In genomic region chr17:8110456-8110804, GRCh38 we compare ENCODE assay signal across 14 cellular contexts. TPM values are rescaled to one million over a fixed set of nuclear protein-coding genes. Genes with fewer than 3 reads are reported as not detected.
DNase-seq lines count a peak whose midpoint lies in the region; ATAC-seq and TF ChIP-seq lines count a peak whose summit lies in the region.
"Had no signal": no experiment of that assay in that cellular context is flagged by ENCODE, and none has a peak within 500 bp of the region (broad histone marks: within the 10 kb centered on the region; RNA-seq: fewer than 3 reads in every experiment).

No MANE protein-coding gene starts in this region.

- no peaks in the 10 kb centered on the region for H3K9me3 Mint-ChIP-seq in endodermal cell
- H3K9me3 Mint-ChIP-seq: T-helper 1 cell treated with Interleukin-12 subunit alpha and Interleukin-12 subunit beta and Interleukin-4 antibody, amounts not matched to agents 30 μg/mL and 1 μg/mL, for 36 hours had no signal

- H2BK5ac ChIP-seq in trophoblast cell (ENCODE audit: low read depth, low read length, poor library complexity): no peak overlapping the region

- H3K4me2 ChIP-seq in DOHH2 (ENCODE audit: low read length) (peak overlapping the region; percentile 81), OCI-LY3 (ENCODE audit: low read length) (peak overlapping the region; percentile 100), trophoblast cell (ENCODE audit: low read length) (peak overlapping the region; percentile 64)

- peaks cover 88% of the 10 kb centered on the region for H3K27me3 Mint-ChIP-seq in endodermal cell (ENCODE audit: insufficient read depth)

- no peak overlapping the region for H3K14ac ChIP-seq in trophoblast cell (ENCODE audit: low read length)

- ATAC-seq in HG03097 (IDR thresholded peaks at IDR 0.05; ENCODE audit: low FRiP score, unreplicated experiment) (no peak), HG02623 (IDR thresholded peaks at IDR 0.05; ENCODE audit: unreplicated experiment) (no peak)

- no peak overlapping the region for H2AK5ac ChIP-seq in trophoblast cell (ENCODE audit: low read length)

- no peak overlapping the region for H2BK120ac ChIP-seq in trophoblast cell (ENCODE audit: insufficient read depth, low read length, poor library complexity)

- no peak overlapping the region for H3K18ac ChIP-seq in trophoblast cell (ENCODE audit: low read length)

- H4K20me1 ChIP-seq in DOHH2 (ENCODE audit: control insufficient read depth, insufficient read depth, low read depth, low read length) (no peaks in the 10 kb centered on the region; the same call in 1 of the 2 replicates), OCI-LY3 (ENCODE audit: insufficient read depth, low read length) (no peaks in the 10 kb centered on the region)

- H3K4me3 ChIP-seq in DOHH2 (ENCODE audit: low read length): peak overlapping the region; percentile 60
- H3K4me3 ChIP-seq in OCI-LY3 (ENCODE audit: low read length): peak overlapping the region; percentile 92
- H3K4me3 ChIP-seq in endodermal cell (ENCODE audit: low read length): peak overlapping the region; percentile 76
- H3K4me3 ChIP-seq in trophoblast cell (ENCODE audit: low read depth, low read length): no peak overlapping the region
- H3K4me3 ChIP-seq: MG63 had no signal

- H3K36me3 Mint-ChIP-seq in endodermal cell (ENCODE audit: low read depth): no peaks in the 10 kb centered on the region

- no peak overlapping the region for H4K8ac ChIP-seq in trophoblast cell (ENCODE audit: low read depth, low read length)

- H3K4ac ChIP-seq in trophoblast cell (ENCODE audit: low read depth, low read length): no peak overlapping the region

- no peak overlapping the region for H3K27ac Mint-ChIP-seq in endodermal cell

- no peak overlapping the region for H3K23ac ChIP-seq in trophoblast cell (ENCODE audit: low read length)

- peaks cover 8% of the 10 kb centered on the region for H3K4me1 ChIP-seq in DOHH2 (ENCODE audit: control insufficient read depth, low read length)
- H3K4me1 ChIP-seq in OCI-LY3 (ENCODE audit: low read length): no peaks in the 10 kb centered on the region
- H3K4me1 ChIP-seq in endodermal cell (ENCODE audit: control insufficient read depth, insufficient read depth, low read length): no peaks in the 10 kb centered on the region
- peaks cover 0 to 4% of the 10 kb centered on the region in 2 experiments for H3K4me1 ChIP-seq in trophoblast cell (ENCODE audit: control insufficient read depth in 1 of 2, insufficient read depth in 2 of 2, low read length in 2 of 2)

- peak overlapping the region; percentile 56 for H3K4me3 Mint-ChIP-seq in endodermal cell
- H3K4me3 Mint-ChIP-seq: T-helper 1 cell treated with Interleukin-12 subunit alpha and Interleukin-12 subunit beta and Interleukin-4 antibody, amounts not matched to agents 30 μg/mL and 1 μg/mL, for 36 hours had no signal

- H2BK12ac ChIP-seq in trophoblast cell (ENCODE audit: low read length): no peak overlapping the region

- no peak overlapping the region for H4K12ac ChIP-seq in trophoblast cell (ENCODE audit: low read depth, low read length)

- no peak for DNase-seq in endodermal cell
- DNase-seq in trophoblast cell: no peak
- no peak for DNase-seq in NCI-H1105 treated with DMSO at 0.1 percent for 48 hours (lab: John Stamatoyannopoulos, UW)
- DNase-seq in GM10266 (ENCODE audit: extremely low spot score): no peak
- DNase-seq: cerebellar nuclear complex had no signal

- no peaks in the 10 kb centered on the region for H3K9me2 ChIP-seq in DOHH2 (replicated peaks; ENCODE audit: control insufficient read depth, low read length)

- peak; percentile 28 for TF ChIP-seq CTCF in DOHH2 (IDR thresholded peaks at IDR 0.05; ENCODE audit: low read depth, low read length, poor library complexity, severe bottlenecking)
- TF ChIP-seq CTCF in OCI-LY3 (IDR thresholded peaks at IDR 0.05; ENCODE audit: low read depth, low read length): no peak
- TF ChIP-seq CTCF in endodermal cell (conservative IDR thresholded peaks at IDR 0.05): no peak
- no peak for TF ChIP-seq CTCF in GM10266 (IDR thresholded peaks at IDR 0.05; ENCODE audit: control insufficient read depth, insufficient read depth, low read depth, missing control alignments)

- H3F3A ChIP-seq in DOHH2 (ENCODE audit: control insufficient read depth, insufficient read depth): no peaks in the 10 kb centered on the region

- H3K4me1 Mint-ChIP-seq in endodermal cell: peaks cover 2% of the 10 kb centered on the region

- H2AFZ ChIP-seq in OCI-LY3 (ENCODE audit: low read depth, low read length) (no peak overlapping the region), trophoblast cell (ENCODE audit: insufficient read depth, low read length, poor library complexity) (no peak overlapping the region)

- H3K36me3 ChIP-seq in DOHH2 (ENCODE audit: control insufficient read depth, low read length) (no peaks in the 10 kb centered on the region), OCI-LY3 (replicated peaks; ENCODE audit: low read depth, low read length) (no peaks in the 10 kb centered on the region), endodermal cell (ENCODE audit: control insufficient read depth, insufficient read depth, low read length) (no peaks in the 10 kb centered on the region), trophoblast cell (ENCODE audit: control insufficient read depth in 1 of 2, insufficient read depth in 2 of 2, low read length in 2 of 2) (no peaks in the 10 kb centered on the region)
- H3K36me3 ChIP-seq: esophagus muscularis mucosa, MG63, right atrium auricular region had no signal

- H4K91ac ChIP-seq in trophoblast cell (ENCODE audit: low read depth, low read length): no peak overlapping the region

- H3K27me3 ChIP-seq in DOHH2 (ENCODE audit: control insufficient read depth, low read length): peaks cover 45% of the 10 kb centered on the region
- H3K27me3 ChIP-seq in OCI-LY3 (ENCODE audit: low read depth, low read length): peaks cover 18% of the 10 kb centered on the region
- peaks cover 79% of the 10 kb centered on the region for H3K27me3 ChIP-seq in endodermal cell (ENCODE audit: control insufficient read depth, insufficient read depth, low read length, poor library complexity, severe bottlenecking)
- H3K27me3 ChIP-seq in trophoblast cell (ENCODE audit: insufficient read depth, low read length): peaks cover 13% of the 10 kb centered on the region
- H3K27me3 ChIP-seq: right atrium auricular region had no signal

- H3K79me1 ChIP-seq in trophoblast cell (ENCODE audit: low read length): no peaks in the 10 kb centered on the region

- H3K9ac ChIP-seq in OCI-LY3 (ENCODE audit: low read length) (no peak overlapping the region), endodermal cell (ENCODE audit: extremely low read depth, low read length, poor library complexity, severe bottlenecking) (no peak overlapping the region), trophoblast cell (ENCODE audit: low read length) (no peak overlapping the region)

- WGBS in endodermal cell (ENCODE audit: insufficient coverage in 1 of 2, insufficient read length in 1 of 2), 2 experiments: 31% methylated on average over 10 of the region's 10 CpGs; no CpG with 5 or more reads in 1 of the 2 experiments
- WGBS in trophoblast cell (ENCODE audit: extremely low coverage, insufficient coverage, insufficient read length): no CpG with 5 or more reads among the region's 10 CpGs

- no peak overlapping the region for H3K27ac ChIP-seq in DOHH2 (ENCODE audit: low read depth, low read length)
- no peak overlapping the region for H3K27ac ChIP-seq in OCI-LY3 (ENCODE audit: low read length)
- H3K27ac ChIP-seq in endodermal cell (ENCODE audit: low read depth, low read length): no peak overlapping the region
- H3K27ac ChIP-seq in trophoblast cell (ENCODE audit: low read depth, low read length): no peak overlapping the region
- H3K27ac ChIP-seq: esophagus muscularis mucosa, right atrium auricular region had no signal

- no peaks in the 10 kb centered on the region for H3K79me2 ChIP-seq in DOHH2 (ENCODE audit: control insufficient read depth, low read length)
- no peaks in the 10 kb centered on the region for H3K79me2 ChIP-seq in OCI-LY3 (ENCODE audit: low read length)
- H3K79me2 ChIP-seq in trophoblast cell (ENCODE audit: control insufficient read depth, insufficient read depth, low read length, poor library complexity): no peaks in the 10 kb centered on the region

- H3K9me3 ChIP-seq in DOHH2 (ENCODE audit: control insufficient read depth, insufficient read depth, low read length): no peaks in the 10 kb centered on the region
- no peaks in the 10 kb centered on the region for H3K9me3 ChIP-seq in OCI-LY3 (ENCODE audit: insufficient read depth, low read length)
- no peaks in the 10 kb centered on the region for H3K9me3 ChIP-seq in endodermal cell (ENCODE audit: control insufficient read depth, low read length)
- peaks cover 4% of the 10 kb centered on the region for H3K9me3 ChIP-seq in trophoblast cell (ENCODE audit: insufficient read depth, low read depth, low read length)
- H3K9me3 ChIP-seq: esophagus muscularis mucosa, MG63, right atrium auricular region had no signal

RNA-seq across cellular contexts. Expression of gene ALOXE3, which starts 7.9 kb away (rescaled TPM):
- under 1 TPM; 0.13 to 0.49 TPM for total RNA-seq in endodermal cell
- not detected for polyA plus RNA-seq in endodermal cell (2013, experiment 1 of 2)
- polyA plus RNA-seq in endodermal cell (2013, experiment 2 of 2): not detected
- polyA plus RNA-seq in trophoblast cell (2013): 0.26 and 0.31 TPM in 2 replicates
- total RNA-seq: esophagus muscularis mucosa had no signal

RNA-seq across cellular contexts. Expression of gene HES7, which starts 13.5 kb away (rescaled TPM):
- 1 to 10 TPM in 1 of 2 donors, under 1 TPM in 1; 0.40 to 2.2 TPM for total RNA-seq in endodermal cell
- 0.89 TPM for polyA plus RNA-seq in endodermal cell (2013, experiment 1 of 2)
- polyA plus RNA-seq in endodermal cell (2013, experiment 2 of 2): 0.87 TPM
- polyA plus RNA-seq in trophoblast cell (2013): 0.29 and 0.49 TPM in 2 replicates
- total RNA-seq: mononuclear cell, right atrium auricular region had no signal

RNA-seq across cellular contexts. Expression of gene ALOX12B, which starts 22.9 kb away (rescaled TPM):
- 1 to 10 TPM in 1 of 2 donors, under 1 TPM in 1; 0.95 to 1.2 TPM for total RNA-seq in endodermal cell
- 0.68 TPM for polyA plus RNA-seq in endodermal cell (2013, experiment 1 of 2)
- 0.46 TPM for polyA plus RNA-seq in endodermal cell (2013, experiment 2 of 2)
- 0.07 and 0.08 TPM in 2 replicates for polyA plus RNA-seq in trophoblast cell (2013)
- total RNA-seq: esophagus muscularis mucosa, mononuclear cell had no signal

RNA-seq across cellular contexts. Expression of gene PER1, which starts 41.8 kb away (rescaled TPM):
- total RNA-seq in endodermal cell: 10 to 100 TPM; 38.3 to 53.7 TPM
- 24.2 TPM for polyA plus RNA-seq in endodermal cell (2013, experiment 1 of 2)
- 19.0 TPM for polyA plus RNA-seq in endodermal cell (2013, experiment 2 of 2)
- 13.5 and 14.1 TPM in 2 replicates for polyA plus RNA-seq in trophoblast cell (2013)

RNA-seq across cellular contexts. Expression of gene VAMP2, which starts 52.3 kb away (rescaled TPM):
- total RNA-seq in endodermal cell: 10 to 100 TPM; 32.1 to 32.2 TPM
- polyA plus RNA-seq in endodermal cell (2013, experiment 1 of 2): 57.3 TPM
- 46.3 TPM for polyA plus RNA-seq in endodermal cell (2013, experiment 2 of 2)
- 31.6 and 33.5 TPM in 2 replicates for polyA plus RNA-seq in trophoblast cell (2013)
